Comparison of ENCODE assay signal across 20 cellular contexts in genomic region chr13:21347753-21348318, GRCh38.
"Had no signal": no experiment of that assay in that cellular context is flagged by ENCODE, and none has a peak within 500 bp of the region (broad histone marks: within the 10 kb centered on the region; RNA-seq: fewer than 3 reads in every experiment).

No MANE protein-coding gene starts in this region.

- H3K4me3 ChIP-seq: ascending aorta, colonic mucosa, dorsolateral prefrontal cortex, esophagus muscularis mucosa, ovary, prostate gland, upper lobe of left lung had no signal

- DNase-seq: activated CD4-positive, alpha-beta T cell treated with anti-CD3 and anti-CD28 coated beads for 1 hour; activated CD4-positive, alpha-beta T cell treated with anti-CD3 and anti-CD28 coated beads, Interleukin-2, amount 50 U/mL, for 1 hour; activated T-cell treated with anti-CD3 and anti-CD28 coated beads, Interleukin-2, amount 50 U/mL, for 1 hour; colonic mucosa; dorsolateral prefrontal cortex; effector memory CD8-positive, alpha-beta T cell; glutamatergic neuron; islet precursor cell; left cardiac atrium; ovary; stimulated activated CD4-positive, alpha-beta T cell treated with anti-CD3 and anti-CD28 coated beads, Interleukin-4, amount 100 ng/mL, for 24 hours; stimulated activated naive CD4-positive, alpha-beta T cell treated with Interleukin-2 at 50 U/mL for 16 hours; upper lobe of left lung; WERI-Rb-1 had no signal

- H3K9me3 ChIP-seq: ascending aorta, colonic mucosa, esophagus muscularis mucosa, neutrophil, ovary, prostate gland, upper lobe of left lung had no signal

- H3K4me1 ChIP-seq: ascending aorta, colonic mucosa, esophagus muscularis mucosa, prostate gland had no signal

- H3K36me3 ChIP-seq: ascending aorta, colonic mucosa, esophagus muscularis mucosa, neutrophil, ovary, prostate gland, upper lobe of left lung, WERI-Rb-1 had no signal

- ATAC-seq: activated naive CD4-positive, alpha-beta T cell treated with anti-CD3 and anti-CD28 coated beads, Interleukin-2, amount 50 U/mL, for 72 hours; effector memory CD8-positive, alpha-beta T cell; left cardiac atrium; natural killer cell treated with Interleukin-12 subunit alpha and Interleukin-12 subunit beta and Interleukin-15 and Interleukin-18, amount 100 ng/mL, for 72 hours had no signal

- H3K27me3 ChIP-seq: ascending aorta, colonic mucosa, dorsolateral prefrontal cortex, esophagus muscularis mucosa, neutrophil, ovary, upper lobe of left lung had no signal

- H3K27ac ChIP-seq: ascending aorta, colonic mucosa, dorsolateral prefrontal cortex, esophagus muscularis mucosa, ovary, prostate gland, upper lobe of left lung, WERI-Rb-1 had no signal
